Comparison of ENCODE assay signal across 10 cellular contexts in genomic region chr10:113187066-113187777, GRCh38.
DNase-seq lines count a peak whose midpoint lies in the region; TF ChIP-seq lines count a peak whose summit lies in the region.
"Had no signal": no experiment of that assay in that cellular context is flagged by ENCODE, and none has a peak within 500 bp of the region (broad histone marks: within the 10 kb centered on the region; RNA-seq: fewer than 3 reads in every experiment).

No MANE protein-coding gene starts in this region.

- no peaks in the 10 kb centered on the region for H3K36me3 ChIP-seq in SJCRH30

- H3K36me3 Mint-ChIP-seq in neural crest cell (ENCODE audit: low read depth) (no peaks in the 10 kb centered on the region), HFFc6 (ENCODE audit: low read depth) (no peaks in the 10 kb centered on the region)

- H3K9me3 Mint-ChIP-seq in neural crest cell: peaks cover 11% of the 10 kb centered on the region
- H3K9me3 Mint-ChIP-seq in HFFc6: no peaks in the 10 kb centered on the region

- no peak overlapping the region for H3K27ac ChIP-seq in SJCRH30

- H3K9me3 ChIP-seq in SJCRH30 (replicated peaks): peaks cover 4% of the 10 kb centered on the region; the same call in 1 of the 2 replicates

- H3K27me3 Mint-ChIP-seq in neural crest cell (ENCODE audit: low read depth) (no peaks in the 10 kb centered on the region), HFFc6 (ENCODE audit: insufficient read depth) (peaks cover 8% of the 10 kb centered on the region; the same call in 1 of the 2 replicates)

- H3K4me1 Mint-ChIP-seq in neural crest cell (peaks cover 16% of the 10 kb centered on the region), HFFc6 (ENCODE audit: low read depth) (no peaks in the 10 kb centered on the region)

- H3K4me1 ChIP-seq in SJCRH30: peaks cover 7% of the 10 kb centered on the region

- H3K4me3 Mint-ChIP-seq in neural crest cell (no peak overlapping the region), HFFc6 (no peak overlapping the region)

- H3K27me3 ChIP-seq in SJCRH30: no peaks in the 10 kb centered on the region

- H3K4me3 ChIP-seq in SJCRH30 (no peak overlapping the region), fibroblast of the aortic adventitia (ENCODE audit: low read depth, low read length) (no peak overlapping the region)

- no peak for TF ChIP-seq CTCF in fibroblast of the aortic adventitia (IDR thresholded peaks at IDR 0.05; ENCODE audit: insufficient read depth, low read length)
- TF ChIP-seq CTCF in neural crest cell (conservative IDR thresholded peaks at IDR 0.05): no peak
- TF ChIP-seq CTCF in HFFc6 (IDR thresholded peaks at IDR 0.05): no peak

- peak overlapping the region; percentile 54 for H3K27ac Mint-ChIP-seq in neural crest cell (ENCODE audit: unreplicated experiment)
- H3K27ac Mint-ChIP-seq in HFFc6: no peak overlapping the region

- DNase-seq in COLO668 (lab: John Stamatoyannopoulos, UW; ENCODE audit: unreplicated experiment): peak; percentile 18
- peak; percentile 80 to 84 for DNase-seq in SJCRH30
- DNase-seq in fibroblast of the aortic adventitia (ENCODE audit: low read depth): peak; percentile 32
- DNase-seq in neural crest cell (ENCODE audit: low read depth, low spot score): no peak
- DNase-seq in NCI-H1694 treated with DMSO at 0.1 percent for 48 hours (lab: John Stamatoyannopoulos, UW): no peak
- no peak for DNase-seq in HFFc6
- DNase-seq in activated CD4-positive, alpha-beta T cell treated with anti-CD3 and anti-CD28 coated beads for 1 hour: no peak
- DNase-seq in NCI-H1436 treated with DMSO at 0.1 percent for 48 hours (lab: John Stamatoyannopoulos, UW): no peak
- DNase-seq: activated CD8-positive, alpha-beta memory T cell treated with anti-CD3 and anti-CD28 coated beads for 24 hours; mesendoderm had no signal

Comparison
In these comparisons a context has a peak if more than half of its experiments do, and no peak if none do; other contexts are left out.
1. DNase-seq: peak in COLO668 (single experiment), SJCRH30 (2 of 2) and fibroblast of the aortic adventitia (single experiment); none in neural crest cell (single experiment), NCI-H1694 treated with DMSO at 0.1 percent for 48 hours (single experiment), HFFc6 (single experiment), activated CD4-positive, alpha-beta T cell treated with anti-CD3 and anti-CD28 coated beads for 1 hour (single experiment) and NCI-H1436 treated with DMSO at 0.1 percent for 48 hours (single experiment).